ENCODE assay signal across 16 cellular contexts in genomic region chr2:69221960-69222751, GRCh38.
DNase-seq lines count a peak whose midpoint lies in the region; FAIRE-seq and TF ChIP-seq lines count a peak whose summit lies in the region.
"Had no signal": no experiment of that assay in that cellular context is flagged by ENCODE, and none has a peak within 500 bp of the region (broad histone marks: within the 10 kb centered on the region; RNA-seq: fewer than 3 reads in every experiment).

No MANE protein-coding gene starts in this region.

- H3K79me2 ChIP-seq in hepatocyte = no peaks in the 10 kb centered on the region

- intact Hi-C loops in transverse colon (cut with DNase I; ENCODE audit: low total_unique reads) (no loop called here), testis (cut with DNase I; ENCODE audit: low total_unique reads) (no loop called here)

- no peaks in the 10 kb centered on the region for H3K9me2 ChIP-seq in hepatocyte (replicated peaks; ENCODE audit: insufficient read depth)

- H3K9me3 ChIP-seq in hepatocyte (ENCODE audit: low read depth) (no peaks in the 10 kb centered on the region), transverse colon (no peaks in the 10 kb centered on the region), testis (no peaks in the 10 kb centered on the region)
- H3K9me3 ChIP-seq: Peyer's patch had no signal

- no peaks in the 10 kb centered on the region for H3K27me3 Mint-ChIP-seq in chondrocyte (ENCODE audit: low read depth)
- H3K27me3 Mint-ChIP-seq: progenitor cell of endocrine pancreas had no signal

- no peak for FAIRE-seq in GM12892 (lab: Jason Lieb, UNC)

- peaks cover 15% of the 10 kb centered on the region for H3K36me3 Mint-ChIP-seq in chondrocyte (ENCODE audit: low read depth)

- H2AFZ ChIP-seq in hepatocyte = no peak overlapping the region

- peaks cover 49% of the 10 kb centered on the region for H3K4me1 Mint-ChIP-seq in chondrocyte (ENCODE audit: low read depth)

- peaks cover 20% of the 10 kb centered on the region for H3K4me1 ChIP-seq in hepatocyte (ENCODE audit: insufficient read depth)
- H3K4me1 ChIP-seq in transverse colon = peaks cover 8 to 31% (median 21%) of the 10 kb centered on the region in 4 donors
- H3K4me1 ChIP-seq in testis = peaks cover 10% of the 10 kb centered on the region

- TF ChIP-seq POLR2A in transverse colon (IDR thresholded peaks at IDR 0.05) = no peak
- no peak for TF ChIP-seq POLR2A in testis (IDR thresholded peaks at IDR 0.05)
- no peak for TF ChIP-seq POLR2A in GM12892 (IDR thresholded peaks at IDR 0.05; ENCODE audit: low read depth, low read length)

- H3K27ac ChIP-seq in hepatocyte (peak overlapping the region; percentile 13), transverse colon (peak overlapping the region; percentile 63 to 74 (median 71)), testis (no peak overlapping the region)
- H3K27ac ChIP-seq: dorsolateral prefrontal cortex, HL-60 had no signal

- DNase-seq in LHCN-M2 (ENCODE audit: low read depth) (peak; percentile 87), chondrocyte (ENCODE audit: low spot score) (no peak), hepatocyte (ENCODE audit: low spot score) (no peak), transverse colon (no peak), testis (no peak), GM12892 (ENCODE audit: insufficient read length) (no peak)
- DNase-seq in stimulated activated CD4-positive, alpha-beta T cell treated with anti-CD3 and anti-CD28 coated beads, Interleukin-2, amount 100 ng/mL, for 24 hours = no peak
- DNase-seq: activated CD8-positive, alpha-beta memory T cell treated with anti-CD3 and anti-CD28 coated beads for 24 hours; activated naive CD4-positive, alpha-beta T cell treated with Interleukin-2 at 50 U/mL for 16 hours; dorsolateral prefrontal cortex; head of caudate nucleus; mammary epithelial cell; MV-4-11; Peyer's patch had no signal

- H3K4me2 ChIP-seq in hepatocyte = no peak overlapping the region

- H3K27ac Mint-ChIP-seq in chondrocyte (ENCODE audit: unreplicated experiment) = peak overlapping the region; percentile 86
- H3K27ac Mint-ChIP-seq: progenitor cell of endocrine pancreas had no signal

- H3K4me3 Mint-ChIP-seq in chondrocyte (ENCODE audit: unreplicated experiment) = no peak overlapping the region

- H3K27me3 ChIP-seq in hepatocyte (no peaks in the 10 kb centered on the region), transverse colon (no peaks in the 10 kb centered on the region), testis (no peaks in the 10 kb centered on the region)
- H3K27me3 ChIP-seq: dorsolateral prefrontal cortex, Peyer's patch had no signal

- H3K36me3 ChIP-seq in hepatocyte (replicated peaks; ENCODE audit: insufficient read depth, low read depth) (no peaks in the 10 kb centered on the region), transverse colon (no peaks in the 10 kb centered on the region), testis (ENCODE audit: low read depth, missing control alignments) (no peaks in the 10 kb centered on the region)
- H3K36me3 ChIP-seq: Peyer's patch had no signal

- WGBS in hepatocyte (ENCODE audit: low lambda C conversion rate, missing lambda C conversion rate) = 82% methylated on average over 6 of the region's 6 CpGs
- WGBS in transverse colon (ENCODE audit: low coverage in 1 of 2), 2 donors = 80 to 86% methylated on average over 6 of the region's 6 CpGs
- WGBS in testis, 2 donors = 88 to 91% methylated on average over 6 of the region's 6 CpGs

- TF ChIP-seq EP300 in transverse colon (IDR thresholded peaks at IDR 0.05; ENCODE audit: low read depth) = no peak

- in situ Hi-C loops in transverse colon (cut with MboI; ENCODE audit: low pct_ligation_motif_present in 1 of 4, low pct_unique_long_range_greater_than_20kb in 1 of 4, low sequenced_read_pairs in 3 of 4) = no loop called here

- no peak overlapping the region for H3K4me3 ChIP-seq in hepatocyte
- no peak overlapping the region for H3K4me3 ChIP-seq in transverse colon
- no peak overlapping the region for H3K4me3 ChIP-seq in testis
- H3K4me3 ChIP-seq: dorsolateral prefrontal cortex, Peyer's patch had no signal

- H3K9me3 Mint-ChIP-seq in chondrocyte (ENCODE audit: low read depth) = no peaks in the 10 kb centered on the region

- no peak for TF ChIP-seq CTCF in chondrocyte (IDR thresholded peaks at IDR 0.05)
- no peak for TF ChIP-seq CTCF in hepatocyte (IDR thresholded peaks at IDR 0.05; ENCODE audit: poor library complexity)
- no peak for TF ChIP-seq CTCF in transverse colon (IDR thresholded peaks at IDR 0.05)
- no peak for TF ChIP-seq CTCF in testis (IDR thresholded peaks at IDR 0.05)

- no peaks in the 10 kb centered on the region for H4K20me1 ChIP-seq in hepatocyte (ENCODE audit: insufficient read depth, poor library complexity, severe bottlenecking)

Comparison
In these comparisons a context has a peak if more than half of its experiments do, and no peak if none do; other contexts are left out.
1. H3K27ac ChIP-seq: peak in hepatocyte (single experiment) and transverse colon (4 of 4); none in testis (0 of 2).